ENCODE assay signal across 8 cellular contexts in genomic region chr17:75456417-75457046, GRCh38. TPM values are rescaled to one million over a fixed set of nuclear protein-coding genes. Genes with fewer than 3 reads are reported as not detected.
DNase-seq lines count a peak whose midpoint lies in the region; FAIRE-seq and TF ChIP-seq lines count a peak whose summit lies in the region.

Gene TMEM94, plus strand, starts transcription at chr17:75456635. Its CDS starts 15,271 bp downstream, at chr17:75471906.

- peaks cover 53% of the 10 kb centered on the region for H3K4me1 Mint-ChIP-seq in nephron
- peaks cover 36% of the 10 kb centered on the region for H3K4me1 Mint-ChIP-seq in stimulated activated naive CD8-positive, alpha-beta T cell treated with anti-CD3 and anti-CD28 coated beads, Interleukin-15, Interleukin-2, amounts not matched to agents 100 ng/mL and 50 ng/mL, for 24 hours (ENCODE audit: low read depth)

- no peaks in the 10 kb centered on the region for H3K36me3 Mint-ChIP-seq in nephron (ENCODE audit: low read depth)
- no peaks in the 10 kb centered on the region for H3K36me3 Mint-ChIP-seq in stimulated activated naive CD8-positive, alpha-beta T cell treated with anti-CD3 and anti-CD28 coated beads, Interleukin-15, Interleukin-2, amounts not matched to agents 100 ng/mL and 50 ng/mL, for 24 hours (ENCODE audit: low read depth)

- peak; percentile 55 for FAIRE-seq in H54 (lab: Jason Lieb, UNC)

- H3K9me3 Mint-ChIP-seq in nephron, result no peaks in the 10 kb centered on the region
- H3K9me3 Mint-ChIP-seq in stimulated activated naive CD8-positive, alpha-beta T cell treated with anti-CD3 and anti-CD28 coated beads, Interleukin-15, Interleukin-2, amounts not matched to agents 100 ng/mL and 50 ng/mL, for 24 hours, result no peaks in the 10 kb centered on the region

- peak within 1 kb of the TSS; percentile 94 to 96 (median 95) for H3K4me3 Mint-ChIP-seq in nephron
- H3K4me3 Mint-ChIP-seq in stimulated activated naive CD8-positive, alpha-beta T cell treated with anti-CD3 and anti-CD28 coated beads, Interleukin-15, Interleukin-2, amounts not matched to agents 100 ng/mL and 50 ng/mL, for 24 hours, result peak within 1 kb of the TSS; percentile 93

- no peak for TF ChIP-seq CTCF in fibroblast of the aortic adventitia (IDR thresholded peaks at IDR 0.05; ENCODE audit: insufficient read depth, low read length)
- no peak for TF ChIP-seq CTCF in nephron (IDR thresholded peaks at IDR 0.05; ENCODE audit: unreplicated experiment in 3 of 3)

- DNase-seq in EL (peak; percentile 98), H54 (ENCODE audit: insufficient read length, low spot score) (peak; percentile 98), M059J (ENCODE audit: low read depth) (peak; percentile 95), SHP77 (lab: John Stamatoyannopoulos, UW) (peak; percentile 99 to 100), fibroblast of the aortic adventitia (ENCODE audit: low read depth) (peak; percentile 99)
- DNase-seq in activated effector memory CD4-positive, alpha-beta T cell treated with Interleukin-2 at 50 U/mL for 16 hours, result peak; percentile 84

- H3K4me3 ChIP-seq in fibroblast of the aortic adventitia (ENCODE audit: low read depth, low read length), result peak within 1 kb of the TSS; percentile 97

- H3K27me3 Mint-ChIP-seq in nephron (ENCODE audit: low read depth), result no peaks in the 10 kb centered on the region
- no peaks in the 10 kb centered on the region for H3K27me3 Mint-ChIP-seq in stimulated activated naive CD8-positive, alpha-beta T cell treated with anti-CD3 and anti-CD28 coated beads, Interleukin-15, Interleukin-2, amounts not matched to agents 100 ng/mL and 50 ng/mL, for 24 hours

- H3K27ac Mint-ChIP-seq in nephron, result peak within 1 kb of the TSS; percentile 97 to 99 (median 99)
- H3K27ac Mint-ChIP-seq in stimulated activated naive CD8-positive, alpha-beta T cell treated with anti-CD3 and anti-CD28 coated beads, Interleukin-15, Interleukin-2, amounts not matched to agents 100 ng/mL and 50 ng/mL, for 24 hours, result peak within 1 kb of the TSS; percentile 91

- peak; percentile 42 for TF ChIP-seq POLR2A in H54 (IDR thresholded peaks at IDR 0.05; ENCODE audit: low read depth, low read length)

RNA-seq across cellular contexts. Expression of gene TMEM94, which starts in this region (rescaled TPM):
- total RNA-seq in M059J (2014; rRNA removed; shearing (Covaris generic)), result 29.1 and 48.8 TPM in 2 replicates
- total RNA-seq in fibroblast of the aortic adventitia (ENCODE audit: low replicate concordance), result 29.7 and 80.4 TPM in 2 replicates

Comparison
In these comparisons a context has a peak if more than half of its experiments do, and no peak if none do; other contexts are left out.
1. Peak in every context shown above with its lines: DNase-seq and H3K4me3 ChIP-seq.